Comparison of ENCODE assay signal across 14 cellular contexts in genomic region chr3:112297714-112298113, GRCh38. TPM values are rescaled to one million over a fixed set of nuclear protein-coding genes. Genes with fewer than 3 reads are reported as not detected.
DNase-seq lines count a peak whose midpoint lies in the region; ATAC-seq, FAIRE-seq and TF ChIP-seq lines count a peak whose summit lies in the region.
"Had no signal": no experiment of that assay in that cellular context is flagged by ENCODE, and none has a peak within 500 bp of the region (broad histone marks: within the 10 kb centered on the region; RNA-seq: fewer than 3 reads in every experiment).

No MANE protein-coding gene starts in this region.

- H3K27me3 ChIP-seq in brain microvascular endothelial cell (replicated peaks) = no peaks in the 10 kb centered on the region

- H3K27ac Mint-ChIP-seq in osteocyte (ENCODE audit: unreplicated experiment) = no peak overlapping the region

- POLR2A ChIA-PET in HEK293 (lab: Yijun Ruan, JAX) = no interaction called here

- H3K9me3 ChIP-seq in HEK293 (ENCODE audit: control insufficient read depth, insufficient read depth, low read depth, low read length) (no peaks in the 10 kb centered on the region), SK-N-MC (ENCODE audit: low read depth, low read length) (no peaks in the 10 kb centered on the region)

- H3K4me3 Mint-ChIP-seq in osteocyte (ENCODE audit: unreplicated experiment) = no peak overlapping the region

- in situ Hi-C loops in brain microvascular endothelial cell (cut with HindIII; ENCODE audit: low pct_ligation_motif_present, low sequenced_read_pairs) = no loop called here

- TF ChIP-seq POLR2A in GM18505 (IDR thresholded peaks at IDR 0.05; ENCODE audit: borderline replicate concordance, extremely low read depth, insufficient read depth, insufficient read length) = no peak

- H3K9me3 Mint-ChIP-seq in osteocyte (ENCODE audit: unreplicated experiment) = no peaks in the 10 kb centered on the region

- CTCF ChIA-PET in HEK293 (lab: Yijun Ruan, JAX) = interaction anchor here (0.9 kb wide), 1 partner anchor 159 kb away, joined by 3 read pairs; no protein-coding TSS in a partner anchor

- TF ChIP-seq CTCF in HEK293 (tag by site-specific recombination; IDR thresholded peaks at IDR 0.05) (no peak), brain microvascular endothelial cell (IDR thresholded peaks at IDR 0.05; ENCODE audit: low read depth, low read length, missing control alignments) (no peak), osteocyte (IDR thresholded peaks at IDR 0.05) (no peak)

- FAIRE-seq in islet of Langerhans (lab: Jason Lieb, UNC) = peak; percentile 65

- H3K4me1 Mint-ChIP-seq in osteocyte (ENCODE audit: unreplicated experiment) = peaks cover 15% of the 10 kb centered on the region

- H3K27ac ChIP-seq in HEK293 (ENCODE audit: extremely low read depth, low read depth, low read length) = no peak overlapping the region
- H3K27ac ChIP-seq in SK-N-MC = peak overlapping the region; percentile 9; the same call in 1 of the 2 replicates
- H3K27ac ChIP-seq in brain microvascular endothelial cell = no peak overlapping the region

- H3K9ac ChIP-seq in SK-N-MC (ENCODE audit: insufficient read length) = no peak overlapping the region

- no peak for DNase-seq in SK-N-MC (ENCODE audit: low read depth, low spot score)
- no peak for DNase-seq in stimulated activated naive CD4-positive, alpha-beta T cell treated with Interleukin-2 at 50 U/mL for 16 hours (lab: John Stamatoyannopoulos, UW)
- DNase-seq in brain microvascular endothelial cell = no peak
- DNase-seq in osteocyte (ENCODE audit: extremely low spot score, unreplicated experiment) = no peak
- DNase-seq: anterior cingulate cortex; DMS153; effector CD8-positive, alpha-beta T cell; NCI-H1436; retina had no signal

- no peak overlapping the region for H3K4me3 ChIP-seq in HEK293 (ENCODE audit: low read depth, low read length)
- H3K4me3 ChIP-seq in SK-N-MC = peak overlapping the region; percentile 30; the same call in 1 of the 2 replicates
- H3K4me3 ChIP-seq in brain microvascular endothelial cell (ENCODE audit: low read depth, low read length) = no peak overlapping the region

- ATAC-seq in GM18505 (IDR thresholded peaks at IDR 0.05; ENCODE audit: unreplicated experiment) (peak; percentile 48), GM19324 (IDR thresholded peaks at IDR 0.05; ENCODE audit: low FRiP score, unreplicated experiment) (no peak)

- peaks cover 13% of the 10 kb centered on the region for H3K27me3 Mint-ChIP-seq in osteocyte (ENCODE audit: unreplicated experiment)

- no peaks in the 10 kb centered on the region for H3K36me3 Mint-ChIP-seq in osteocyte (ENCODE audit: unreplicated experiment)

- H3K36me3 ChIP-seq in HEK293 (ENCODE audit: control insufficient read depth in 2 of 2, insufficient read depth in 1 of 2, low read length in 2 of 2) = no peaks in the 10 kb centered on the region
- no peaks in the 10 kb centered on the region for H3K36me3 ChIP-seq in SK-N-MC (ENCODE audit: insufficient read depth, low read length)
- H3K36me3 ChIP-seq in brain microvascular endothelial cell (replicated peaks) = no peaks in the 10 kb centered on the region

- no peaks in the 10 kb centered on the region for H3K4me1 ChIP-seq in HEK293 (ENCODE audit: control insufficient read depth, insufficient read depth, low read length)

TF ChIP-seq in HEK293, 187 proteins besides CTCF, POLR2A, EP300 and RAD21:
- 0 out of 2 replicates have a peak, but pooled peaks have one; percentile 25 for TF ChIP-seq SCRT2 (tag by site-specific recombination; IDR thresholded peaks at IDR 0.05)
- TF ChIP-seq ZNF544 (tag by site-specific recombination; IDR thresholded peaks at IDR 0.05) = no peak

RNA-seq across cellular contexts. Expression of gene SLC9C1, which starts 3.7 kb away (rescaled TPM):
- not detected in 2 replicates for total RNA-seq in osteocyte
- total RNA-seq: H4 had no signal

RNA-seq across cellular contexts. Expression of gene CD200, which starts 35.2 kb away (rescaled TPM):
- 0.27 TPM in 1 of 2 replicates, not detected in the other for total RNA-seq in osteocyte
- total RNA-seq: H4 had no signal
